10 cellular contexts compared by ENCODE assay signal in the genomic region with DNA sequence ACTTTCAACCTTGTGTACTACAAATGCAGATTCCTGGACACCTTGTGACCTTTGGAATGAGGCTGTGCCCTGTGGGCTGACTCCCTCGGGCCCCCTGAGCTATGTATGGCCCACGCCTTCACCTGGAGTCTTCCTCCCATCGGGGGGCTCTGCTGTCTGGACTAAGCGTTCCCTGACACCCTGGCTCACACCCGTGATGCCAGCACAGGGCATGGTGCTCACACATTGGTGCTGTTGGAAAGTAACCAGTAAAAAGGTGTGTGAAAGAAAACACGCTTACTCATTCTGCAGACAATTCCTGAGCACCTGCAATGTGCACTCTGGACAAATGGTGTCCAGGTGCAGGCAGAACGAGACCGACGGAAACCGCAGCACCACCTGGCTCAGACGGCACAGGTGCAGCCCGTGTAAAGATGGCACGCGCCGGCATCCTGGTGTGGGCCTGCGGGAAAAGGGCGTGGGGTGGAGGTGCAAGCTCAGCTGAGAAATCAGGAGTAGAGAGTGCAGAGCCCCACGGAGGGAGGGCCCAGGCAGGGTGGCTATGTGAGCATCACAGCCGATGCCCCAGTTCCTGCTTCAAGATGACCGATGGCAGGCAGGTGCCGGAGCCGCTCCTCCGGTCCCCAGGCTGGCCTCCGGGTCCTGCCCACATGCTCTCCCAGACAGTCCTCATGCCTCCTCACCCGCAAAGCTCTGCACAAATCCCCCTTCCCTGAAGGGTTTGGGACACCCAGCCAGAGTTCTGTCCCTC. TPM values are rescaled to one million over a fixed set of nuclear protein-coding genes. Genes with fewer than 3 reads are reported as not detected.
A peak's percentile ranks its signal among the peaks of the same experiment; 100 is the strongest.
DNase-seq lines count a peak whose midpoint lies in the region; TF ChIP-seq lines count a peak whose summit lies in the region.
"Had no signal": no experiment of that assay in that cellular context is flagged by ENCODE, and none has a peak within 500 bp of the region (broad histone marks: within the 10 kb centered on the region; RNA-seq: fewer than 3 reads in every experiment).

No MANE protein-coding gene starts in this region.

- intact Hi-C loops in head of caudate nucleus (cut with DNase I) (no loop called here), colonic mucosa (cut with DNase I) (loop anchor here (10.0 kb wide), 1 partner anchor 92 kb away; no protein-coding TSS in a partner anchor)

- peaks cover 15% of the 10 kb centered on the region for H3K4me1 Mint-ChIP-seq in progenitor cell of endocrine pancreas (ENCODE audit: low read depth)

- H3K9me3 Mint-ChIP-seq in progenitor cell of endocrine pancreas (ENCODE audit: low read depth): no peaks in the 10 kb centered on the region
- H3K9me3 Mint-ChIP-seq: naive thymus-derived CD8-positive, alpha-beta T cell had no signal

- TF ChIP-seq CTCF in MM.1S (IDR thresholded peaks at IDR 0.05; ENCODE audit: low read length): no peak
- no peak for TF ChIP-seq CTCF in progenitor cell of endocrine pancreas (IDR thresholded peaks at IDR 0.05; ENCODE audit: unreplicated experiment)
- no peak for TF ChIP-seq CTCF in colonic mucosa (IDR thresholded peaks at IDR 0.05)

- H3K4me3 Mint-ChIP-seq in progenitor cell of endocrine pancreas (ENCODE audit: low read depth): no peak overlapping the region

- H3K4me1 ChIP-seq in MM.1S (ENCODE audit: low read length): peaks cover 51% of the 10 kb centered on the region
- H3K4me1 ChIP-seq in effector memory CD4-positive, alpha-beta T cell (ENCODE audit: control insufficient read depth, insufficient read depth, low read length, poor library complexity, severe bottlenecking): no peaks in the 10 kb centered on the region
- H3K4me1 ChIP-seq in colonic mucosa: no peaks in the 10 kb centered on the region
- H3K4me1 ChIP-seq: gastrocnemius medialis had no signal

- peaks cover 5% of the 10 kb centered on the region for H3K36me3 Mint-ChIP-seq in progenitor cell of endocrine pancreas (ENCODE audit: insufficient read depth)

- no peaks in the 10 kb centered on the region for H3K9me3 ChIP-seq in MM.1S (replicated peaks; ENCODE audit: insufficient read depth, low read length)
- H3K9me3 ChIP-seq in effector memory CD4-positive, alpha-beta T cell (ENCODE audit: control insufficient read depth, low read length): no peaks in the 10 kb centered on the region
- no peaks in the 10 kb centered on the region for H3K9me3 ChIP-seq in colonic mucosa
- H3K9me3 ChIP-seq: gastrocnemius medialis had no signal

- no peak overlapping the region for H3K4me3 ChIP-seq in MM.1S (ENCODE audit: low read length)
- H3K4me3 ChIP-seq in effector memory CD4-positive, alpha-beta T cell (ENCODE audit: insufficient read depth, low read depth, low read length, poor library complexity, severe bottlenecking): no peak overlapping the region
- H3K4me3 ChIP-seq in colonic mucosa: no peak overlapping the region
- H3K4me3 ChIP-seq: gastrocnemius medialis had no signal

- H3F3A ChIP-seq in MM.1S (ENCODE audit: insufficient read depth, low read length): peaks cover 22% of the 10 kb centered on the region

- H3K9ac ChIP-seq in MM.1S (ENCODE audit: low read length) (peak overlapping the region; percentile 43), colonic mucosa (ENCODE audit: low read depth in 2 of 2, low read length in 2 of 2) (no peak overlapping the region)

- peak overlapping the region; percentile 51; the same call in 1 of the 2 replicates for H3K4me2 ChIP-seq in MM.1S (ENCODE audit: low read depth, low read length)

- H4K20me1 ChIP-seq in MM.1S (ENCODE audit: insufficient read depth, low read length): no peaks in the 10 kb centered on the region; the same call in 1 of the 2 replicates

- DNase-seq in DMS53 (lab: John Stamatoyannopoulos, UW) (peak; percentile 95), MM.1S (peak; percentile 89), head of caudate nucleus (peak in 30 of 42 donors; percentile 0 to 38 (median 8)), progenitor cell of endocrine pancreas (ENCODE audit: low spot score, unreplicated experiment) (peak; percentile 6), colonic mucosa (no peak), NCI-H1436 treated with DMSO at 0.1 percent for 48 hours (lab: John Stamatoyannopoulos, UW) (no peak), DMS153 treated with DMSO at 0.1 percent for 48 hours (lab: John Stamatoyannopoulos, UW; ENCODE audit: unreplicated experiment) (no peak)
- no peak for DNase-seq in effector memory CD4-positive, alpha-beta T cell

- H3K79me2 ChIP-seq in MM.1S (ENCODE audit: low read length): peaks cover 98% of the 10 kb centered on the region

- H3K9me2 ChIP-seq in MM.1S (replicated peaks; ENCODE audit: insufficient read depth, low read length): no peaks in the 10 kb centered on the region

- H3K27me3 ChIP-seq in MM.1S (replicated peaks; ENCODE audit: insufficient read depth, low read length): no peaks in the 10 kb centered on the region
- no peaks in the 10 kb centered on the region for H3K27me3 ChIP-seq in effector memory CD4-positive, alpha-beta T cell (replicated peaks; ENCODE audit: control insufficient read depth, insufficient read depth, low read length, poor library complexity, severe bottlenecking)
- H3K27me3 ChIP-seq in colonic mucosa: no peaks in the 10 kb centered on the region
- H3K27me3 ChIP-seq: gastrocnemius medialis had no signal

- H3K27ac ChIP-seq in MM.1S (ENCODE audit: low read length) (peak overlapping the region; percentile 91), colonic mucosa (no peak overlapping the region)
- no peak overlapping the region for H3K27ac ChIP-seq in effector memory CD4-positive, alpha-beta T cell (ENCODE audit: insufficient read depth, low read length, poor library complexity, severe bottlenecking)
- H3K27ac ChIP-seq: gastrocnemius medialis had no signal

- H2AFZ ChIP-seq in MM.1S (ENCODE audit: low read length): no peak overlapping the region

- H3K27ac Mint-ChIP-seq in progenitor cell of endocrine pancreas: peak overlapping the region; percentile 73

- no peaks in the 10 kb centered on the region for H3K27me3 Mint-ChIP-seq in progenitor cell of endocrine pancreas
- H3K27me3 Mint-ChIP-seq: naive thymus-derived CD8-positive, alpha-beta T cell had no signal

- H3K36me3 ChIP-seq in MM.1S (replicated peaks; ENCODE audit: insufficient read depth, low read length) (peaks cover 16% of the 10 kb centered on the region), colonic mucosa (no peaks in the 10 kb centered on the region)
- peaks cover 24% of the 10 kb centered on the region for H3K36me3 ChIP-seq in effector memory CD4-positive, alpha-beta T cell (ENCODE audit: control insufficient read depth, insufficient read depth, low read length)
- H3K36me3 ChIP-seq: gastrocnemius medialis had no signal

RNA-seq across cellular contexts. Expression of a gene that starts 11.0 kb away (rescaled TPM):
- total RNA-seq in progenitor cell of endocrine pancreas (73.3 and 76.4 TPM in 2 replicates), colonic mucosa (10 to 100 TPM; 17.1 to 27.3 TPM)

Comparison
In these comparisons a context has a peak if more than half of its experiments do, and no peak if none do; other contexts are left out.
1. DNase-seq: peak in DMS53 (single experiment), MM.1S (single experiment), head of caudate nucleus (30 of 42) and progenitor cell of endocrine pancreas (single experiment); none in effector memory CD4-positive, alpha-beta T cell (0 of 3), colonic mucosa (single experiment), NCI-H1436 treated with DMSO at 0.1 percent for 48 hours (single experiment) and DMS153 treated with DMSO at 0.1 percent for 48 hours (single experiment).